8 cellular contexts compared by ENCODE assay signal in genomic region chr12:9869307-9870161, GRCh38. TPM values are rescaled to one million over a fixed set of nuclear protein-coding genes. Genes with fewer than 3 reads are reported as not detected.
DNase-seq lines count a peak whose midpoint lies in the region; ATAC-seq and TF ChIP-seq lines count a peak whose summit lies in the region.

Gene CLEC2B, minus strand, starts transcription at chr12:9869354.

- no peaks in the 10 kb centered on the region for H3K4me1 ChIP-seq in right atrium auricular region
- no peaks in the 10 kb centered on the region for H3K4me1 ChIP-seq in skeletal muscle satellite cell (ENCODE audit: control insufficient read depth, insufficient read depth, low read length)

- POLR2A ChIA-PET in AG04450 (lab: Yijun Ruan, JAX): interaction anchor here (0.5 kb wide), 1 partner anchor 163 kb away, joined by 5 read pairs; no protein-coding TSS in a partner anchor

- CTCF ChIA-PET in AG04450 (lab: Charles Lee): interaction anchor here (1.9 kb wide), 1 partner anchor 119 kb away, joined by 11 read pairs; no protein-coding TSS in a partner anchor

- H3K4me1 Mint-ChIP-seq in activated naive CD8-positive, alpha-beta T cell treated with anti-CD3 and anti-CD28 coated beads, Interleukin-2, amount 50 U/mL, for 24 hours: peaks cover 34% of the 10 kb centered on the region

- no peak for TF ChIP-seq CTCF in AG04450 (IDR thresholded peaks at IDR 0.05; ENCODE audit: low read depth, low read length)
- TF ChIP-seq CTCF in right atrium auricular region (IDR thresholded peaks at IDR 0.05): no peak

- H3K4me2 ChIP-seq in skeletal muscle satellite cell (ENCODE audit: low read length): peak within 1 kb of the TSS; percentile 85

- no peaks in the 10 kb centered on the region for H3K27me3 Mint-ChIP-seq in activated naive CD8-positive, alpha-beta T cell treated with anti-CD3 and anti-CD28 coated beads, Interleukin-2, amount 50 U/mL, for 24 hours

- peak within 1 kb of the TSS; percentile 88 for H3K4me3 Mint-ChIP-seq in activated naive CD8-positive, alpha-beta T cell treated with anti-CD3 and anti-CD28 coated beads, Interleukin-2, amount 50 U/mL, for 24 hours

- no peaks in the 10 kb centered on the region for H3K36me3 Mint-ChIP-seq in activated naive CD8-positive, alpha-beta T cell treated with anti-CD3 and anti-CD28 coated beads, Interleukin-2, amount 50 U/mL, for 24 hours (ENCODE audit: low read depth)

- H3K27ac Mint-ChIP-seq in activated naive CD8-positive, alpha-beta T cell treated with anti-CD3 and anti-CD28 coated beads, Interleukin-2, amount 50 U/mL, for 24 hours: peak within 1 kb of the TSS; percentile 95

- H3K9ac ChIP-seq in skeletal muscle satellite cell (ENCODE audit: low read depth, low read length): peak within 1 kb of the TSS; percentile 80

- ATAC-seq in GM19035 (IDR thresholded peaks at IDR 0.05; ENCODE audit: unreplicated experiment): peak; percentile 49
- peak; percentile 42 for ATAC-seq in activated naive CD8-positive, alpha-beta T cell treated with anti-CD3 and anti-CD28 coated beads, Interleukin-2, amount 50 U/mL, for 24 hours
- ATAC-seq in HG02852 (IDR thresholded peaks at IDR 0.05; ENCODE audit: unreplicated experiment): no peak
- ATAC-seq in GM21528 (IDR thresholded peaks at IDR 0.05; ENCODE audit: low FRiP score, unreplicated experiment): no peak

- no peaks in the 10 kb centered on the region for H3K9me3 ChIP-seq in AG04450 (ENCODE audit: control insufficient read depth, insufficient read depth, low read length)
- peaks cover 0 to under 1% of the 10 kb centered on the region in 2 donors for H3K9me3 ChIP-seq in right atrium auricular region
- H3K9me3 ChIP-seq in skeletal muscle satellite cell (replicated peaks; ENCODE audit: low read length): no peaks in the 10 kb centered on the region

- H3K27me3 ChIP-seq in AG04450 (ENCODE audit: control insufficient read depth, insufficient read depth, low read length): no peaks in the 10 kb centered on the region
- H3K27me3 ChIP-seq in right atrium auricular region: no peaks in the 10 kb centered on the region
- no peaks in the 10 kb centered on the region for H3K27me3 ChIP-seq in skeletal muscle satellite cell (ENCODE audit: control insufficient read depth, insufficient read depth, low read length)

- H3K36me3 ChIP-seq in right atrium auricular region (no peaks in the 10 kb centered on the region), skeletal muscle satellite cell (ENCODE audit: insufficient read depth, low read length) (no peaks in the 10 kb centered on the region)

- H3K4me3 ChIP-seq in AG04450 (ENCODE audit: low read depth, low read length) (peak within 1 kb of the TSS; percentile 54), right atrium auricular region (peak within 1 kb of the TSS; percentile 30 to 47), skeletal muscle satellite cell (ENCODE audit: low read length) (peak within 1 kb of the TSS; percentile 69)

- no peaks in the 10 kb centered on the region for H3K9me3 Mint-ChIP-seq in activated naive CD8-positive, alpha-beta T cell treated with anti-CD3 and anti-CD28 coated beads, Interleukin-2, amount 50 U/mL, for 24 hours

- peak; percentile 56 for DNase-seq in AG04450 (ENCODE audit: low read depth, low spot score)
- peak; percentile 91 for DNase-seq in M059J (ENCODE audit: low read depth)
- DNase-seq in activated naive CD8-positive, alpha-beta T cell treated with anti-CD3 and anti-CD28 coated beads, Interleukin-2, amount 50 U/mL, for 24 hours: no peak
- no peak for DNase-seq in right atrium auricular region (ENCODE audit: low spot score)

- peak within 1 kb of the TSS; percentile 54 for H3K27ac ChIP-seq in AG04450 (ENCODE audit: low read depth, low read length)
- peak within 1 kb of the TSS; percentile 74 to 81 for H3K27ac ChIP-seq in right atrium auricular region

RNA-seq across cellular contexts. Expression of gene CLEC2B, which starts in this region (rescaled TPM):
- 1.4 and 2.1 TPM in 2 replicates for polyA plus RNA-seq in AG04450 (2011; rRNA removed)
- 0.61 TPM in 1 of 2 replicates, not detected in the other for polyA minus RNA-seq in AG04450 (2011; rRNA and poly(A)+ RNA removed)
- total RNA-seq in M059J (2014; rRNA removed; shearing (Covaris generic)): 34.4 and 45.5 TPM in 2 replicates
- 1 to 10 TPM; 3.9 to 4.9 TPM for total RNA-seq in right atrium auricular region
- 24.7 and 25.6 TPM in 2 replicates for total RNA-seq in skeletal muscle satellite cell (2012; rRNA removed)

Comparison
In these comparisons a context has a peak if more than half of its experiments do, and no peak if none do; other contexts are left out.
1. DNase-seq: peak in AG04450 (single experiment) and M059J (single experiment); none in activated naive CD8-positive, alpha-beta T cell treated with anti-CD3 and anti-CD28 coated beads, Interleukin-2, amount 50 U/mL, for 24 hours (single experiment) and right atrium auricular region (single experiment).
2. ATAC-seq: peak in GM19035 (single experiment) and activated naive CD8-positive, alpha-beta T cell treated with anti-CD3 and anti-CD28 coated beads, Interleukin-2, amount 50 U/mL, for 24 hours (single experiment); none in HG02852 (single experiment) and GM21528 (single experiment).
3. Peak in every context shown above with its lines, with median percentiles within 50 percentile points of each other: H3K4me3 ChIP-seq.